ENCODE assay signal across 8 cellular contexts in genomic region chr11:110429614-110430266, GRCh38. TPM values are rescaled to one million over a fixed set of nuclear protein-coding genes. Genes with fewer than 3 reads are reported as not detected.
DNase-seq lines count a peak whose midpoint lies in the region; ATAC-seq and TF ChIP-seq lines count a peak whose summit lies in the region.

Gene FDX1 (plus strand): TSS chr11:110429948. CDS start chr11:110430121, 173 bp downstream.

- H3K4me1 Mint-ChIP-seq in neural crest cell, result peaks cover 42% of the 10 kb centered on the region

- no peaks in the 10 kb centered on the region for H3K36me3 Mint-ChIP-seq in neural crest cell (ENCODE audit: low read depth)

- peak within 1 kb of the TSS; percentile 98 for H3K4me3 Mint-ChIP-seq in neural crest cell

- no peaks in the 10 kb centered on the region for H3K27me3 ChIP-seq in stomach smooth muscle (ENCODE audit: control insufficient read depth in 1 of 2, insufficient read depth in 2 of 2, low read length in 2 of 2)

- no peaks in the 10 kb centered on the region for H3K4me1 ChIP-seq in stomach smooth muscle (ENCODE audit: control insufficient read depth, insufficient read depth, low read length)

- H3K27me3 Mint-ChIP-seq in neural crest cell (ENCODE audit: low read depth), result no peaks in the 10 kb centered on the region

- no peaks in the 10 kb centered on the region for H3K9me3 Mint-ChIP-seq in neural crest cell

- ATAC-seq in GM21737 (IDR thresholded peaks at IDR 0.05; ENCODE audit: unreplicated experiment), result peak; percentile 86

- H3K9ac ChIP-seq in stomach smooth muscle (ENCODE audit: low read length in 2 of 2), result peak within 1 kb of the TSS; percentile 95

- H3K4me3 ChIP-seq in fibroblast of villous mesenchyme (ENCODE audit: low read depth, low read length) (peak within 1 kb of the TSS; percentile 77), stomach smooth muscle (ENCODE audit: low read length in 2 of 2) (peak within 1 kb of the TSS; percentile 91 to 98)

- peak within 1 kb of the TSS; percentile 96 for H3K27ac Mint-ChIP-seq in neural crest cell (ENCODE audit: unreplicated experiment)

- H3K9me3 ChIP-seq in KOPT-K1 (ENCODE audit: insufficient read depth, low read length, poor library complexity, severe bottlenecking), result no peaks in the 10 kb centered on the region
- no peaks in the 10 kb centered on the region for H3K9me3 ChIP-seq in stomach smooth muscle (ENCODE audit: control insufficient read depth in 2 of 2, low read length in 2 of 2)

- peak; percentile 31 for TF ChIP-seq CTCF in fibroblast of villous mesenchyme (IDR thresholded peaks at IDR 0.05; ENCODE audit: insufficient read depth, low read depth, low read length)
- TF ChIP-seq CTCF in neural crest cell (conservative IDR thresholded peaks at IDR 0.05), result peak; percentile 72

- no peaks in the 10 kb centered on the region for H3K36me3 ChIP-seq in KOPT-K1 (ENCODE audit: insufficient read depth, low read length)
- H3K36me3 ChIP-seq in stomach smooth muscle (ENCODE audit: control insufficient read depth in 2 of 2, insufficient read depth in 2 of 2, low read length in 2 of 2), result no peaks in the 10 kb centered on the region

- peak; percentile 81 for TF ChIP-seq POLR2A in Raji (IDR thresholded peaks at IDR 0.05; ENCODE audit: insufficient read depth, low read depth, low read length)

- DNase-seq in ELF-1 (ENCODE audit: low read depth, low spot score) (peak; percentile 96), fibroblast of villous mesenchyme (ENCODE audit: low read depth) (peak; percentile 78), neural crest cell (ENCODE audit: low read depth, low spot score) (peak; percentile 84)
- DNase-seq in activated effector memory CD4-positive, alpha-beta T cell treated with anti-CD3 and anti-CD28 coated beads, Interleukin-2, amount 50 U/mL, for 16 hours, result peak; percentile 94

- peak within 1 kb of the TSS; percentile 60 for H3K27ac ChIP-seq in KOPT-K1 (ENCODE audit: low read depth, low read length, poor library complexity, severe bottlenecking)
- peak within 1 kb of the TSS; percentile 74 for H3K27ac ChIP-seq in stomach smooth muscle (ENCODE audit: low read length)

RNA-seq across cellular contexts. Expression of gene FDX1, which starts in this region (rescaled TPM):
- 7.1 and 8.2 TPM in 2 replicates for total RNA-seq in fibroblast of villous mesenchyme
- total RNA-seq in neural crest cell, result 8.9 and 9.7 TPM in 2 replicates

Comparison
In these comparisons a context has a peak if more than half of its experiments do, and no peak if none do; other contexts are left out.
1. Peak in every context shown above with its lines: DNase-seq, ATAC-seq, H3K4me3 ChIP-seq and H3K27ac ChIP-seq.